Comparison of ENCODE assay signal across 8 cellular contexts in genomic region chr12:8890313-8891084, GRCh38. TPM values are rescaled to one million over a fixed set of nuclear protein-coding genes. Genes with fewer than 3 reads are reported as not detected.
DNase-seq lines count a peak whose midpoint lies in the region; ATAC-seq and TF ChIP-seq lines count a peak whose summit lies in the region.

No MANE protein-coding gene starts in this region.

- peak overlapping the region; percentile 71 for H3K27ac Mint-ChIP-seq in T-helper 17 cell

- H3K4me1 ChIP-seq in iPS-18a (ENCODE audit: control insufficient read depth, low read depth, low read length) = peaks cover 5% of the 10 kb centered on the region

- H3K27me3 ChIP-seq in iPS-18a (ENCODE audit: control insufficient read depth, insufficient read depth, low read length) = no peaks in the 10 kb centered on the region

- peak; percentile 3 for DNase-seq in GM04503 (ENCODE audit: low read depth)
- peak; percentile 49 for DNase-seq in HuH-7.5 (ENCODE audit: low spot score)
- DNase-seq in T-helper 17 cell = peak; percentile 20 to 59 (median 20)
- DNase-seq in astrocyte of the cerebellum (ENCODE audit: low read depth) = peak; percentile 22

- in situ Hi-C loops in astrocyte of the cerebellum (cut with HindIII; ENCODE audit: low sequenced_read_pairs) = no loop called here

- H3K9ac ChIP-seq in iPS-18a (ENCODE audit: low read length) = peak overlapping the region; percentile 50

- H3K27ac ChIP-seq in iPS-18a (ENCODE audit: low read length) = peak overlapping the region; percentile 35
- H3K27ac ChIP-seq in skin epidermis = peak overlapping the region in 1 of 21 experiments; percentile 62

- no peaks in the 10 kb centered on the region for H3K9me3 ChIP-seq in T-helper 17 cell (ENCODE audit: control insufficient read depth, low read length, poor library complexity, severe bottlenecking)
- H3K9me3 ChIP-seq in iPS-18a (ENCODE audit: control insufficient read depth, low read depth, low read length) = no peaks in the 10 kb centered on the region

- no peaks in the 10 kb centered on the region for H3K27me3 Mint-ChIP-seq in T-helper 17 cell

- H3K4me1 Mint-ChIP-seq in T-helper 17 cell = peaks cover 5% of the 10 kb centered on the region

- H3K4me3 Mint-ChIP-seq in T-helper 17 cell = peak overlapping the region; percentile 90

- no peaks in the 10 kb centered on the region for H3K36me3 ChIP-seq in iPS-18a (ENCODE audit: control insufficient read depth, low read depth, low read length)

- peak overlapping the region; percentile 54 for H3K4me3 ChIP-seq in astrocyte of the cerebellum (ENCODE audit: low read depth, low read length)
- H3K4me3 ChIP-seq in iPS-18a (ENCODE audit: low read length) = peak overlapping the region; percentile 76
- H3K4me3 ChIP-seq in skin epidermis = peak overlapping the region in 6 of 7 experiments; percentile 22 to 49 (median 30)

- ATAC-seq in T-helper 17 cell (peak; percentile 89), HG02973 (IDR thresholded peaks at IDR 0.05; ENCODE audit: unreplicated experiment) (no peak), GM21390 (IDR thresholded peaks at IDR 0.05; ENCODE audit: unreplicated experiment) (no peak)

- TF ChIP-seq CTCF in astrocyte of the cerebellum (IDR thresholded peaks at IDR 0.05; ENCODE audit: low read depth, low read length, missing control alignments) = peak; percentile 87

- peaks cover 2% of the 10 kb centered on the region for H3K36me3 Mint-ChIP-seq in T-helper 17 cell (ENCODE audit: low read depth)

RNA-seq across cellular contexts. Expression of gene PHC1, which starts 23.8 kb away (rescaled TPM):
- total RNA-seq in T-helper 17 cell = 10 to 100 TPM; 52.7 to 54.1 TPM

RNA-seq across cellular contexts. Expression of gene M6PR, which starts 58.9 kb away (rescaled TPM):
- 100 to 1,000 TPM; 185 to 188 TPM for total RNA-seq in T-helper 17 cell
